Comparison of ENCODE assay signal across 17 cellular contexts in genomic region chr10:109348324-109348723, GRCh38.
DNase-seq lines count a peak whose midpoint lies in the region; ATAC-seq, FAIRE-seq and TF ChIP-seq lines count a peak whose summit lies in the region.
"Had no signal": no experiment of that assay in that cellular context is flagged by ENCODE, and none has a peak within 500 bp of the region (broad histone marks: within the 10 kb centered on the region; RNA-seq: fewer than 3 reads in every experiment).

No MANE protein-coding gene starts in this region.

- no peak overlapping the region for H2AFZ ChIP-seq in GM23338
- H2AFZ ChIP-seq in IMR-90 (replicated peaks; ENCODE audit: low read length, poor library complexity), result no peak overlapping the region
- H2AFZ ChIP-seq in H1 (ENCODE audit: low read length), result no peak overlapping the region

- no peaks in the 10 kb centered on the region for H3K27me3 ChIP-seq in GM23338 (ENCODE audit: insufficient read depth)
- H3K27me3 ChIP-seq in IMR-90 (ENCODE audit: control insufficient read depth, insufficient read depth, low read length), result no peaks in the 10 kb centered on the region
- H3K27me3 ChIP-seq in H1 (replicated peaks in 1 of 4; ENCODE audit: control insufficient read depth in 3 of 4, extremely low read depth in 1 of 4, insufficient read depth in 3 of 4, low read length in 3 of 4), result no peaks in the 10 kb centered on the region

- intact Hi-C loops in IMR-90 (cut with micrococcal nuclease), result no loop called here

- no peaks in the 10 kb centered on the region for H3F3A ChIP-seq in GM23338 (replicated peaks; ENCODE audit: low read depth)

- H3K79me1 ChIP-seq in IMR-90 (ENCODE audit: low read depth in 1 of 2, low read length in 2 of 2) (no peaks in the 10 kb centered on the region), H1 (ENCODE audit: low read depth, low read length) (no peaks in the 10 kb centered on the region)

- H3K27ac ChIP-seq in GM23338 (ENCODE audit: low read depth) (no peak overlapping the region), IMR-90 (ENCODE audit: insufficient read depth, low read length) (no peak overlapping the region), H1 (ENCODE audit: low read depth, low read length) (no peak overlapping the region)

- H3K4me2 ChIP-seq in GM23338 (no peak overlapping the region), IMR-90 (ENCODE audit: low read depth, low read length) (no peak overlapping the region), H1 (ENCODE audit: insufficient read depth in 1 of 2, low read depth in 2 of 2, low read length in 2 of 2) (no peak overlapping the region)

- H3K4me3 ChIP-seq in GM23338, result no peak overlapping the region
- no peak overlapping the region for H3K4me3 ChIP-seq in IMR-90 (ENCODE audit: insufficient read depth, low read depth, low read length)
- no peak overlapping the region for H3K4me3 ChIP-seq in H1 (ENCODE audit: extremely low read depth in 1 of 4, insufficient read depth in 2 of 4, low read depth in 3 of 4, low read length in 4 of 4)
- H3K4me3 ChIP-seq: HAP-1 had no signal

- no peak overlapping the region for H3K18ac ChIP-seq in IMR-90 (ENCODE audit: low read depth, low read length)
- H3K18ac ChIP-seq in H1 (ENCODE audit: extremely low read depth, low read length), result no peak overlapping the region

- H3K23me2 ChIP-seq in H1 (ENCODE audit: low read depth, low read length), result no peaks in the 10 kb centered on the region

- H2AK5ac ChIP-seq in IMR-90 (ENCODE audit: low read depth, low read length) (no peak overlapping the region), H1 (ENCODE audit: low read depth, low read length) (no peak overlapping the region)

- H3K9ac ChIP-seq in IMR-90 (ENCODE audit: low read depth, low read length) (no peak overlapping the region), H1 (replicated peaks in 1 of 4; ENCODE audit: extremely low read depth in 1 of 4, low read depth in 3 of 4, low read length in 3 of 4) (no peak overlapping the region)

- no peak overlapping the region for H3K14ac ChIP-seq in IMR-90 (replicated peaks; ENCODE audit: low read depth, low read length)
- no peak overlapping the region for H3K14ac ChIP-seq in H1 (ENCODE audit: insufficient read length)

- H3K36me3 Mint-ChIP-seq in GM23338 (ENCODE audit: low read depth), result no peaks in the 10 kb centered on the region
- H3K36me3 Mint-ChIP-seq in activated CD4-positive, alpha-beta T cell treated with anti-CD3 and anti-CD28 coated beads, Interleukin-2, amount 10 ng/mL, durations not matched to agents 7 days and 5 days (ENCODE audit: low read depth), result no peaks in the 10 kb centered on the region
- H3K36me3 Mint-ChIP-seq: CD4-positive, alpha-beta memory T cell had no signal

- peak overlapping the region; percentile 10; the same call in 1 of the 2 replicates for H3K27ac Mint-ChIP-seq in GM23338
- H3K27ac Mint-ChIP-seq in activated CD4-positive, alpha-beta T cell treated with anti-CD3 and anti-CD28 coated beads, Interleukin-2, amount 10 ng/mL, durations not matched to agents 7 days and 5 days, result no peak overlapping the region
- H3K27ac Mint-ChIP-seq: CD4-positive, alpha-beta memory T cell had no signal

- no peak overlapping the region for H2BK15ac ChIP-seq in IMR-90 (ENCODE audit: low read depth, low read length)
- H2BK15ac ChIP-seq in H1 (ENCODE audit: low read length), result no peak overlapping the region

- H3K56ac ChIP-seq in IMR-90 (ENCODE audit: extremely low read depth, insufficient read depth, low read length) (no peak overlapping the region), H1 (replicated peaks; ENCODE audit: insufficient read length, low read depth, low read length) (no peak overlapping the region)

- H3K79me2 ChIP-seq in GM23338 (replicated peaks; ENCODE audit: insufficient read depth) (no peaks in the 10 kb centered on the region), H1 (ENCODE audit: control insufficient read depth in 1 of 2, insufficient read depth in 2 of 2, low read length in 2 of 2) (no peaks in the 10 kb centered on the region)

- H3K9me2 ChIP-seq in GM23338 (ENCODE audit: insufficient read depth), result no peaks in the 10 kb centered on the region

- no peaks in the 10 kb centered on the region for H3K9me3 ChIP-seq in IMR-90 (ENCODE audit: control insufficient read depth, insufficient read depth, low read length)
- no peaks in the 10 kb centered on the region for H3K9me3 ChIP-seq in H1 (ENCODE audit: insufficient read depth in 2 of 2, low read depth in 1 of 2, low read length in 1 of 2)
- H3K9me3 ChIP-seq: HAP-1 had no signal

- H3K4me1 Mint-ChIP-seq in GM23338, result no peaks in the 10 kb centered on the region
- no peaks in the 10 kb centered on the region for H3K4me1 Mint-ChIP-seq in activated CD4-positive, alpha-beta T cell treated with anti-CD3 and anti-CD28 coated beads, Interleukin-2, amount 10 ng/mL, durations not matched to agents 7 days and 5 days
- H3K4me1 Mint-ChIP-seq: CD4-positive, alpha-beta memory T cell had no signal

- FAIRE-seq in H1 (lab: Jason Lieb, UNC), result no peak
- FAIRE-seq: GM12891, GM18507, H54 had no signal

- no peaks in the 10 kb centered on the region for H3K9me1 ChIP-seq in IMR-90 (ENCODE audit: insufficient read depth, low read length)

- no peak overlapping the region for H2BK12ac ChIP-seq in H1 (ENCODE audit: low read depth, low read length)

- POLR2A ChIA-PET in IMR-90 (lab: Charles Lee; ENCODE audit: unreplicated experiment), result no interaction called here
- POLR2A ChIA-PET in H1 (lab: Charles Lee; ENCODE audit: partially characterized antibody), result no interaction called here
- POLR2A ChIA-PET in activated CD4-positive, alpha-beta T cell treated with anti-CD3 and anti-CD28 coated beads, Interleukin-2, amount 10 ng/mL, durations not matched to agents 7 days and 5 days (lab: Charles Lee), result no interaction called here

- H3K36me3 ChIP-seq in GM23338 (ENCODE audit: insufficient read depth), result no peaks in the 10 kb centered on the region
- no peaks in the 10 kb centered on the region for H3K36me3 ChIP-seq in IMR-90 (ENCODE audit: control insufficient read depth, insufficient read depth, low read length)
- no peaks in the 10 kb centered on the region for H3K36me3 ChIP-seq in H1 (ENCODE audit: control insufficient read depth in 2 of 4, insufficient read depth in 4 of 4, low read length in 3 of 4)
- H3K36me3 ChIP-seq: HAP-1 had no signal

- in situ Hi-C loops in IMR-90 (cut with MboI; ENCODE audit: low sequenced_read_pairs), result no loop called here

- TF ChIP-seq CTCF in GM23338 (conservative IDR thresholded peaks at IDR 0.05; ENCODE audit: low read depth in 2 of 2), result no peak
- TF ChIP-seq CTCF in IMR-90 (conservative IDR thresholded peaks at IDR 0.05; ENCODE audit: low read depth, low read length), result no peak
- no peak for TF ChIP-seq CTCF in H1 (IDR thresholded peaks at IDR 0.05; ENCODE audit: control extremely low read depth in 1 of 3, insufficient read depth in 1 of 3, low read depth in 1 of 3, low read length in 3 of 3)

- H2BK5ac ChIP-seq in IMR-90 (ENCODE audit: low read depth, low read length, poor library complexity, severe bottlenecking) (peak overlapping the region; percentile 12), H1 (ENCODE audit: low read depth, low read length) (no peak overlapping the region)

- TF ChIP-seq RAD21 in IMR-90 (IDR thresholded peaks at IDR 0.05; ENCODE audit: low read length), result no peak
- TF ChIP-seq RAD21 in H1 (IDR thresholded peaks at IDR 0.05 in 1 of 2, conservative IDR thresholded peaks at IDR 0.05 in 1 of 2; ENCODE audit: low read depth in 2 of 2, low read length in 2 of 2), result no peak

- DNase-seq in GM23338 (ENCODE audit: low spot score), result no peak
- DNase-seq in IMR-90, result peak; percentile 6
- no peak for DNase-seq in H1 (ENCODE audit: low read depth in 1 of 2, low spot score in 2 of 2)
- DNase-seq in activated CD4-positive, alpha-beta T cell treated with anti-CD3 and anti-CD28 coated beads, Interleukin-2, amount 10 ng/mL, durations not matched to agents 7 days and 5 days, result no peak
- DNase-seq: C1 segment of cervical spinal cord; Calu3; CD4-positive, alpha-beta memory T cell; COR-L47; DMS53; DMS79 treated with DMSO at 0.1 percent for 48 hours; GF-D8 had no signal

- no peak overlapping the region for H2BK120ac ChIP-seq in IMR-90 (ENCODE audit: low read depth, low read length)
- no peak overlapping the region for H2BK120ac ChIP-seq in H1 (replicated peaks; ENCODE audit: low read depth, low read length)

- H3K4me1 ChIP-seq in GM23338 (ENCODE audit: insufficient read depth) (no peaks in the 10 kb centered on the region), IMR-90 (ENCODE audit: control insufficient read depth, insufficient read depth, low read length) (no peaks in the 10 kb centered on the region), H1 (replicated peaks in 1 of 4; ENCODE audit: control insufficient read depth in 3 of 4, insufficient read depth in 4 of 4, low read length in 3 of 4) (no peaks in the 10 kb centered on the region)
- H3K4me1 ChIP-seq: HAP-1 had no signal

- H4K91ac ChIP-seq in IMR-90 (ENCODE audit: insufficient read depth, low read depth, low read length) (no peak overlapping the region), H1 (replicated peaks; ENCODE audit: insufficient read length, low read length) (no peak overlapping the region)

- H3K4ac ChIP-seq in IMR-90 (ENCODE audit: low read depth, low read length), result no peak overlapping the region
- no peak overlapping the region for H3K4ac ChIP-seq in H1 (replicated peaks; ENCODE audit: insufficient read length, low read depth, low read length)

- peaks cover 2% of the 10 kb centered on the region for H3K27me3 Mint-ChIP-seq in GM23338 (ENCODE audit: insufficient read depth, low read depth, poor library complexity)
- no peaks in the 10 kb centered on the region for H3K27me3 Mint-ChIP-seq in activated CD4-positive, alpha-beta T cell treated with anti-CD3 and anti-CD28 coated beads, Interleukin-2, amount 10 ng/mL, durations not matched to agents 7 days and 5 days
- H3K27me3 Mint-ChIP-seq: CD4-positive, alpha-beta memory T cell had no signal

- dilution Hi-C loops in IMR-90 (cut with HindIII; ENCODE audit: low sequenced_read_pairs, unreplicated experiment), result no loop called here

- no peak overlapping the region for H3K23ac ChIP-seq in IMR-90 (ENCODE audit: low read depth, low read length)
- no peak overlapping the region for H3K23ac ChIP-seq in H1 (ENCODE audit: insufficient read length)

- no TSS peak for BruUV-seq in IMR-90 (replicated peaks; lab: Mats Ljungman, UMichigan)

- TF ChIP-seq EP300 in H1 (IDR thresholded peaks at IDR 0.05; ENCODE audit: borderline replicate concordance in 1 of 2, low read depth in 2 of 2, low read length in 2 of 2), result no peak

- TF ChIP-seq POLR2A in IMR-90 (IDR thresholded peaks at IDR 0.05; ENCODE audit: low read depth, low read length) (no peak), H1 (IDR thresholded peaks at IDR 0.05; ENCODE audit: control extremely low read depth in 1 of 2, low read depth in 2 of 2, low read length in 2 of 2) (no peak)

- no peak overlapping the region for H2AK9ac ChIP-seq in IMR-90 (replicated peaks; ENCODE audit: low read depth, low read length, poor library complexity)

- H2BK20ac ChIP-seq in IMR-90 (ENCODE audit: low read depth, low read length) (no peak overlapping the region), H1 (ENCODE audit: low read length) (no peak overlapping the region)

- H3K4me3 Mint-ChIP-seq in GM23338, result no peak overlapping the region
- no peak overlapping the region for H3K4me3 Mint-ChIP-seq in activated CD4-positive, alpha-beta T cell treated with anti-CD3 and anti-CD28 coated beads, Interleukin-2, amount 10 ng/mL, durations not matched to agents 7 days and 5 days
- H3K4me3 Mint-ChIP-seq: CD4-positive, alpha-beta memory T cell had no signal

- CTCF ChIA-PET in IMR-90 (lab: Yijun Ruan, JAX), result no interaction called here
- CTCF ChIA-PET in H1 (lab: Charles Lee; ENCODE audit: partially characterized antibody), result no interaction called here
- CTCF ChIA-PET in activated CD4-positive, alpha-beta T cell treated with anti-CD3 and anti-CD28 coated beads, Interleukin-2, amount 10 ng/mL, durations not matched to agents 7 days and 5 days (lab: Charles Lee), result no interaction called here

- H4K5ac ChIP-seq in IMR-90 (ENCODE audit: low read depth, low read length) (no peak overlapping the region), H1 (ENCODE audit: insufficient read length, low read depth, low read length) (no peak overlapping the region)

- H4K8ac ChIP-seq in IMR-90 (ENCODE audit: low read depth in 2 of 2, low read length in 2 of 2), result no peak overlapping the region
- no peak overlapping the region for H4K8ac ChIP-seq in H1 (ENCODE audit: extremely low read depth, insufficient read depth, low read length)

- H4K20me1 ChIP-seq in GM23338 (replicated peaks; ENCODE audit: insufficient read depth) (no peaks in the 10 kb centered on the region), IMR-90 (ENCODE audit: insufficient read depth, low read length) (no peaks in the 10 kb centered on the region), H1 (replicated peaks in 1 of 2; ENCODE audit: control insufficient read depth in 1 of 2, insufficient read depth in 2 of 2, low read length in 2 of 2) (no peaks in the 10 kb centered on the region)

- peaks cover 2% of the 10 kb centered on the region; the same call in 1 of the 3 replicates for H3K9me3 Mint-ChIP-seq in GM23338
- H3K9me3 Mint-ChIP-seq in activated CD4-positive, alpha-beta T cell treated with anti-CD3 and anti-CD28 coated beads, Interleukin-2, amount 10 ng/mL, durations not matched to agents 7 days and 5 days, result peaks cover 2% of the 10 kb centered on the region

- ATAC-seq in GM23338, result no peak
- peak; percentile 11; the same call in 1 of the 2 replicates for ATAC-seq in IMR-90 (ENCODE audit: low read depth)
- ATAC-seq in HG03521 (IDR thresholded peaks at IDR 0.05; ENCODE audit: unreplicated experiment), result no peak
- no peak for ATAC-seq in GM18519 (IDR thresholded peaks at IDR 0.05; ENCODE audit: low FRiP score, unreplicated experiment)
